In genomic region chr14:73576391-73576790, GRCh38 we compare ENCODE assay signal across 1 cellular context.
TF ChIP-seq lines count a peak whose summit lies in the region.

No MANE protein-coding gene starts in this region.

TF ChIP-seq in WTC11, 78 proteins besides CTCF, POLR2A, EP300 and RAD21 (continued from another document):
- no peak for TF ChIP-seq E2F5 (CRISPR knock-in tag; IDR thresholded peaks at IDR 0.05)
- no peak for TF ChIP-seq ZNF232 (CRISPR knock-in tag; IDR thresholded peaks at IDR 0.05)
- no peak for TF ChIP-seq GRHL2 (CRISPR knock-in tag; IDR thresholded peaks at IDR 0.05; ENCODE audit: insufficient replicate concordance, severe bottlenecking)
- no peak for TF ChIP-seq HMGXB4 (CRISPR knock-in tag; IDR thresholded peaks at IDR 0.05)
- no peak for TF ChIP-seq E2F1 (CRISPR knock-in tag; IDR thresholded peaks at IDR 0.05)
- TF ChIP-seq ZNF263 (CRISPR knock-in tag; IDR thresholded peaks at IDR 0.05; ENCODE audit: low read depth) = no peak
- no peak for TF ChIP-seq NFYB (CRISPR knock-in tag; conservative IDR thresholded peaks at IDR 0.05; ENCODE audit: low read depth)
- TF ChIP-seq NFE2L1 (CRISPR knock-in tag; IDR thresholded peaks at IDR 0.05) = no peak
- no peak for TF ChIP-seq MLX (CRISPR knock-in tag; IDR thresholded peaks at IDR 0.05)
- no peak for TF ChIP-seq ZNF219 (CRISPR knock-in tag; IDR thresholded peaks at IDR 0.05; ENCODE audit: borderline replicate concordance)
- TF ChIP-seq ATF3 (CRISPR knock-in tag; conservative IDR thresholded peaks at IDR 0.05) = no peak
- no peak for TF ChIP-seq CREM (CRISPR knock-in tag; IDR thresholded peaks at IDR 0.05)
- TF ChIP-seq ZNF121 (CRISPR knock-in tag; IDR thresholded peaks at IDR 0.05) = no peak
- no peak for TF ChIP-seq KAT7 (CRISPR knock-in tag; IDR thresholded peaks at IDR 0.05; ENCODE audit: borderline replicate concordance)
- no peak for TF ChIP-seq ARID4B (CRISPR knock-in tag; IDR thresholded peaks at IDR 0.05; ENCODE audit: borderline replicate concordance)
- TF ChIP-seq NR3C1 (CRISPR knock-in tag; conservative IDR thresholded peaks at IDR 0.05; ENCODE audit: low read depth) = no peak
